ENCODE assay signal across 1 cellular context in the genomic region with DNA sequence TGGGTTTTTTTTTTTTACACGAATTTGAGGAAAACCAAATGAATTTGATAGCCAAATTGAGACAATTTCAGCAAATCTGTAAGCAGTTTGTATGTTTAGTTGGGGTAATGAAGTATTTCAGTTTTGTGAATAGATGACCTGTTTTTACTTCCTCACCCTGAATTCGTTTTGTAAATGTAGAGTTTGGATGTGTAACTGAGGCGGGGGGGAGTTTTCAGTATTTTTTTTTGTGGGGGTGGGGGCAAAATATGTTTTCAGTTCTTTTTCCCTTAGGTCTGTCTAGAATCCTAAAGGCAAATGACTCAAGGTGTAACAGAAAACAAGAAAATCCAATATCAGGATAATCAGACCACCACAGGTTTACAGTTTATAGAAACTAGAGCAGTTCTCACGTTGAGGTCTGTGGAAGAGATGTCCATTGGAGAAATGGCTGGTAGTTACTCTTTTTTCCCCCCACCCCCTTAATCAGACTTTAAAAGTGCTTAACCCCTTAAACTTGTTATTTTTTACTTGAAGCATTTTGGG.
TF ChIP-seq lines count a peak whose summit lies in the region.

No MANE protein-coding gene starts in this region.

TF ChIP-seq in SK-N-SH treated with all-trans-retinoic acid at 6 μM for 48 hours, 23 proteins besides CTCF, POLR2A, EP300 and RAD21 (continued from another document):
- TF ChIP-seq, protein P1, sequence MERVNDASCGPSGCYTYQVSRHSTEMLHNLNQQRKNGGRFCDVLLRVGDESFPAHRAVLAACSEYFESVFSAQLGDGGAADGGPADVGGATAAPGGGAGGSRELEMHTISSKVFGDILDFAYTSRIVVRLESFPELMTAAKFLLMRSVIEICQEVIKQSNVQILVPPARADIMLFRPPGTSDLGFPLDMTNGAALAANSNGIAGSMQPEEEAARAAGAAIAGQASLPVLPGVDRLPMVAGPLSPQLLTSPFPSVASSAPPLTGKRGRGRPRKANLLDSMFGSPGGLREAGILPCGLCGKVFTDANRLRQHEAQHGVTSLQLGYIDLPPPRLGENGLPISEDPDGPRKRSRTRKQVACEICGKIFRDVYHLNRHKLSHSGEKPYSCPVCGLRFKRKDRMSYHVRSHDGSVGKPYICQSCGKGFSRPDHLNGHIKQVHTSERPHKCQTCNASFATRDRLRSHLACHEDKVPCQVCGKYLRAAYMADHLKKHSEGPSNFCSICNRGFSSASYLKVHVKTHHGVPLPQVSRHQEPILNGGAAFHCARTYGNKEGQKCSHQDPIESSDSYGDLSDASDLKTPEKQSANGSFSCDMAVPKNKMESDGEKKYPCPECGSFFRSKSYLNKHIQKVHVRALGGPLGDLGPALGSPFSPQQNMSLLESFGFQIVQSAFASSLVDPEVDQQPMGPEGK (CRISPR knock-in tag; IDR thresholded peaks at IDR 0.05; ENCODE audit: borderline replicate concordance) = peak; percentile 82; the same call in 1 of the 2 replicates
- TF ChIP-seq CREB5 (CRISPR knock-in tag; IDR thresholded peaks at IDR 0.05; ENCODE audit: low read depth) = no peak
